ENCODE assay signal across 8 cellular contexts in the genomic region with DNA sequence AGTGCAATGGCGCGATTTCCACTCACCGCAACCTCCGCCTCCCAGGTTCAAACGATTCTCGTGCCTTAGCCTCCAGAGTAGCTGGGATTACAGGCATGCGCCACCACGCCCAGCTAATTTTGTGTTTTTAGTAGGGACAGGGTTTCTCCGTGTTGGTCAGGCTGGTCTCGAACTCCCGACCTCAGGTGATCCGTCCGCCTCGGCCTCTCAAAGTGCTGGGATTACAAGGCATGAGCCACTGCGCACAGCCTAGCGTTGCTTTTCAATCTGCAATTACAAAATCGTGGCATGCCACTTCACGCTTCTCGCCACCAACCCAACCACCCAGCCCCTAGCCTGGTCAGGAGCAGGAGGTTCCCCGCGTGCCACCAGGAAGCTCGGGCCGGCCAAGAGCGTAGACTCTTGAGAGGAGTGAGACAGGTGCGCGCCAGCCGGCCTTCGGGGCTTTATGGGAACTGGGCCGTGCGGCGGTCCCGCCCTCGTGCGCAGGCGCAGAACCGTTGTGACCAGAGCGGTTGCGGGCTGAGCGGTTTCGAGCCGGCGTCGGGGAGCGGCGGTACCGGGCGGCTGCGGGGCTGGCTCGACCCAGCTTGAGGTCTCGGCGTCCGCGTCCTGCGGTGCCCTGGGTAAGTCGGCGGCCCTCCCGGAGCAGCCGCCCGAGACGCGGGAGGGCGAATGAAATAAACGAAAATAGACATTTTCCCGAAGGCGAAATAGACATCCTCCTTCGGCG. TPM values are rescaled to one million over a fixed set of nuclear protein-coding genes. Genes with fewer than 3 reads are reported as not detected.
DNase-seq lines count a peak whose midpoint lies in the region; ATAC-seq, FAIRE-seq and TF ChIP-seq lines count a peak whose summit lies in the region.

ASRGL1 (plus strand) TSS at position 500 of the 733 bp plus-strand sequence. CDS start 530 bp downstream, outside the sequence.

- no peaks in the 10 kb centered on the region for H3K4me1 ChIP-seq in Loucy (ENCODE audit: insufficient read depth, low read length, poor library complexity, severe bottlenecking)

- H3K27me3 Mint-ChIP-seq in activated naive CD4-positive, alpha-beta T cell treated with anti-CD3 and anti-CD28 coated beads, Interleukin-2, amount 10 ng/mL, durations not matched to agents 7 days and 5 days, result peaks cover 68% of the 10 kb centered on the region

- H3K9ac ChIP-seq in Loucy (ENCODE audit: low read depth, low read length, poor library complexity, severe bottlenecking), result peak within 1 kb of the TSS; percentile 66

- peak within 1 kb of the TSS; percentile 94 for H2AFZ ChIP-seq in Loucy (ENCODE audit: low read length)

- DNase-seq in GM18507 (ENCODE audit: extremely low spot score, insufficient read length, low read depth), result peak; percentile 58
- peak; percentile 68 for DNase-seq in SK-MEL-5 (ENCODE audit: low read depth, low spot score)
- DNase-seq in activated naive CD4-positive, alpha-beta T cell treated with anti-CD3 and anti-CD28 coated beads, Interleukin-2, amount 10 ng/mL, durations not matched to agents 7 days and 5 days, result peak; percentile 83
- no peak for DNase-seq in glomerular endothelial cell (ENCODE audit: extremely low read depth, low read depth, low spot score)
- DNase-seq in nucleus accumbens (lab: John Stamatoyannopoulos, UW), result peak in 54 of 56 donors; percentile 37 to 92 (median 77)

- peak within 1 kb of the TSS; percentile 75 for H3K4me3 ChIP-seq in Loucy (ENCODE audit: low read length, poor library complexity, severe bottlenecking)

- peak within 1 kb of the TSS; percentile 45 for H3K4me2 ChIP-seq in Loucy (ENCODE audit: low read depth, low read length, poor library complexity, severe bottlenecking)

- no peaks in the 10 kb centered on the region for H3K9me3 ChIP-seq in Loucy (ENCODE audit: insufficient read depth, low read depth, low read length)

- peaks cover 19% of the 10 kb centered on the region for H3K4me1 Mint-ChIP-seq in activated naive CD4-positive, alpha-beta T cell treated with anti-CD3 and anti-CD28 coated beads, Interleukin-2, amount 10 ng/mL, durations not matched to agents 7 days and 5 days

- peak within 1 kb of the TSS; percentile 15 for H3K27ac Mint-ChIP-seq in activated naive CD4-positive, alpha-beta T cell treated with anti-CD3 and anti-CD28 coated beads, Interleukin-2, amount 10 ng/mL, durations not matched to agents 7 days and 5 days

- H3K36me3 Mint-ChIP-seq in activated naive CD4-positive, alpha-beta T cell treated with anti-CD3 and anti-CD28 coated beads, Interleukin-2, amount 10 ng/mL, durations not matched to agents 7 days and 5 days, result peaks cover 1% of the 10 kb centered on the region

- in situ Hi-C loops in SK-MEL-5 (cut with HindIII; ENCODE audit: low pct_unique_long_range_greater_than_20kb, low sequenced_read_pairs), result no loop called here

- H3K79me2 ChIP-seq in Loucy (ENCODE audit: insufficient read depth, low read length), result no peaks in the 10 kb centered on the region

- H3K9me3 Mint-ChIP-seq in activated naive CD4-positive, alpha-beta T cell treated with anti-CD3 and anti-CD28 coated beads, Interleukin-2, amount 10 ng/mL, durations not matched to agents 7 days and 5 days, result no peaks in the 10 kb centered on the region

- peak; percentile 5 for FAIRE-seq in GM18507 (lab: Jason Lieb, UNC)

- TF ChIP-seq CTCF in Loucy (conservative IDR thresholded peaks at IDR 0.05; ENCODE audit: low read length) (no peak), subcutaneous adipose tissue (IDR thresholded peaks at IDR 0.05; ENCODE audit: low read depth) (no peak)

- H3K9me2 ChIP-seq in Loucy (replicated peaks; ENCODE audit: low read depth, low read length), result no peaks in the 10 kb centered on the region

- no peak for ATAC-seq in GM18870 (IDR thresholded peaks at IDR 0.05; ENCODE audit: unreplicated experiment)

- peak within 1 kb of the TSS; percentile 86 for H3K4me3 Mint-ChIP-seq in activated naive CD4-positive, alpha-beta T cell treated with anti-CD3 and anti-CD28 coated beads, Interleukin-2, amount 10 ng/mL, durations not matched to agents 7 days and 5 days

- H3K27me3 ChIP-seq in Loucy (ENCODE audit: insufficient read depth, low read length, poor library complexity, severe bottlenecking), result no peaks in the 10 kb centered on the region

- H4K20me1 ChIP-seq in Loucy (ENCODE audit: insufficient read depth, low read length, poor library complexity, severe bottlenecking), result no peaks in the 10 kb centered on the region

- CTCF ChIA-PET in activated naive CD4-positive, alpha-beta T cell treated with anti-CD3 and anti-CD28 coated beads, Interleukin-2, amount 10 ng/mL, durations not matched to agents 7 days and 5 days (lab: Charles Lee), result interaction anchor here (1.0 to 4.5 kb wide), 4 partner anchors 12 to 57 kb away, joined by 3 to 39 read pairs (median 4); no protein-coding TSS in a partner anchor

- H3K36me3 ChIP-seq in Loucy (ENCODE audit: insufficient read depth, low read length), result no peaks in the 10 kb centered on the region

- H3F3A ChIP-seq in Loucy (ENCODE audit: low read depth), result no peaks in the 10 kb centered on the region

RNA-seq across cellular contexts. Expression of gene ASRGL1, which starts in this region (rescaled TPM):
- total RNA-seq in SK-MEL-5 (2014; rRNA removed; shearing (Covaris generic)), result 7.2 and 8.0 TPM in 2 replicates
- 6.7 and 10.7 TPM in 2 replicates for polyA plus RNA-seq in SK-MEL-5 (2015; cell fraction: cytosol; rRNA removed)
- 2.9 and 14.5 TPM in 2 replicates for polyA plus RNA-seq in SK-MEL-5 (2015; cell fraction: nucleus; rRNA removed)
- total RNA-seq in glomerular endothelial cell (7.8 and 41.4 TPM in 2 replicates), subcutaneous adipose tissue (10 to 100 TPM in 3 of 4 donors, 1 to 10 TPM in 1; 9.6 to 32.0 (median 15.0) TPM)
